In genomic region chr19:55578761-55579747, GRCh38 we compare ENCODE assay signal across 1 cellular context.
TF ChIP-seq lines count a peak whose summit lies in the region.

No MANE protein-coding gene starts in this region.

TF ChIP-seq in A549, 52 proteins besides CTCF, POLR2A, EP300 and RAD21 (continued from another document):
- TF ChIP-seq MYC (IDR thresholded peaks at IDR 0.05; ENCODE audit: borderline replicate concordance, low read length) (no peak), FOSB (CRISPR knock-in tag; IDR thresholded peaks at IDR 0.05) (no peak), HOXB13 (CRISPR knock-in tag; IDR thresholded peaks at IDR 0.05; ENCODE audit: low read depth) (no peak), RCOR1 (IDR thresholded peaks at IDR 0.05; ENCODE audit: low read depth, low read length) (no peak), JUN (IDR thresholded peaks at IDR 0.05) (no peak), ZFP36 (IDR thresholded peaks at IDR 0.05; ENCODE audit: borderline replicate concordance, partially characterized antibody) (no peak)
